ENCODE assay signal across 9 cellular contexts in genomic region chr12:69243099-69244084, GRCh38. TPM values are rescaled to one million over a fixed set of nuclear protein-coding genes. Genes with fewer than 3 reads are reported as not detected.
A peak's percentile ranks its signal among the peaks of the same experiment; 100 is the strongest.
DNase-seq lines count a peak whose midpoint lies in the region; ATAC-seq and TF ChIP-seq lines count a peak whose summit lies in the region.
"Had no signal": no experiment of that assay in that cellular context is flagged by ENCODE, and none has a peak within 500 bp of the region (broad histone marks: within the 10 kb centered on the region; RNA-seq: fewer than 3 reads in every experiment).

No MANE protein-coding gene starts in this region.

- ATAC-seq in DND-41 (ENCODE audit: insufficient read depth, low read depth) (no peak), GM19372 (IDR thresholded peaks at IDR 0.05; ENCODE audit: low read depth, unreplicated experiment) (peak; percentile 24), HG03135 (IDR thresholded peaks at IDR 0.05; ENCODE audit: unreplicated experiment) (peak; percentile 49)
- peak; percentile 14 to 18 for ATAC-seq in activated naive CD4-positive, alpha-beta T cell treated with anti-CD3 and anti-CD28 coated beads, Interleukin-2, amount 50 U/mL, for 72 hours

- BruUV-seq in Calu3 (replicated peaks; lab: Mats Ljungman, UMichigan), result no TSS peak

- no peaks in the 10 kb centered on the region for H3K27me3 ChIP-seq in DND-41 (ENCODE audit: insufficient read depth, low read length, poor library complexity)

- peaks cover 14 to 26% of the 10 kb centered on the region in 2 donors for H3K36me3 Mint-ChIP-seq in activated naive CD4-positive, alpha-beta T cell treated with anti-CD3 and anti-CD28 coated beads, Interleukin-2, amount 50 U/mL, for 72 hours
- peaks cover 26% of the 10 kb centered on the region for H3K36me3 Mint-ChIP-seq in Calu3 (ENCODE audit: insufficient read depth, unreplicated experiment)

- no peak overlapping the region; the same call in none of the 2 replicates for H3K9ac ChIP-seq in DND-41 (ENCODE audit: low read depth, low read length)

- peaks cover 51% of the 10 kb centered on the region for H3K4me1 ChIP-seq in DND-41 (ENCODE audit: insufficient read depth, low read length)

- no peaks in the 10 kb centered on the region for H3K9me3 Mint-ChIP-seq in activated naive CD4-positive, alpha-beta T cell treated with anti-CD3 and anti-CD28 coated beads, Interleukin-2, amount 50 U/mL, for 72 hours
- H3K9me3 Mint-ChIP-seq in Calu3 (ENCODE audit: low read depth, unreplicated experiment), result no peaks in the 10 kb centered on the region

- H2AFZ ChIP-seq in DND-41 (ENCODE audit: low read depth, low read length), result no peak overlapping the region

- H3K4me3 ChIP-seq in DND-41 (ENCODE audit: low read depth in 1 of 2, low read length in 2 of 2), result peak overlapping the region in 1 of 2 experiments; percentile 29; a peak in 1 of 4 replicates

- peaks cover 98% of the 10 kb centered on the region for H3K79me2 ChIP-seq in DND-41 (ENCODE audit: insufficient read depth, low read length)

- H4K20me1 ChIP-seq in DND-41 (ENCODE audit: insufficient read depth, low read length), result peaks cover 80% of the 10 kb centered on the region

- no peak for DNase-seq in DND-41
- no peak for DNase-seq in activated naive CD4-positive, alpha-beta T cell treated with anti-CD3 and anti-CD28 coated beads, Interleukin-2, amount 50 U/mL, for 72 hours (ENCODE audit: low spot score in 2 of 2)
- no peak for DNase-seq in NCI-H1417 treated with DMSO at 0.1 percent for 48 hours (lab: John Stamatoyannopoulos, UW)
- DNase-seq in Calu3, result no peak
- DNase-seq in stimulated activated naive CD4-positive, alpha-beta T cell (lab: John Stamatoyannopoulos, UW), result no peak
- no peak for DNase-seq in NCI-H446 treated with DMSO at 0.1 percent for 48 hours (lab: John Stamatoyannopoulos, UW)
- DNase-seq: SHP77 treated with DMSO at 0.1 percent for 48 hours had no signal

- H3K4me3 Mint-ChIP-seq in Calu3 (ENCODE audit: low read depth, unreplicated experiment), result no peak overlapping the region

- CTCF ChIA-PET in Calu3 (lab: Charles Lee), result interaction anchor here (1.1 kb wide), 1 partner anchor 89 kb away, joined by 4 read pairs; no protein-coding TSS in a partner anchor

- no peaks in the 10 kb centered on the region for H3K27me3 Mint-ChIP-seq in Calu3 (ENCODE audit: unreplicated experiment)

- H3K4me1 Mint-ChIP-seq in Calu3 (ENCODE audit: low read depth, unreplicated experiment), result peaks cover 27% of the 10 kb centered on the region

- intact Hi-C loops in Calu3 (cut with micrococcal nuclease; ENCODE audit: unreplicated experiment), result loop anchor here (10.0 kb wide), 1 partner anchor 379 kb away; no protein-coding TSS in a partner anchor

- peak overlapping the region; percentile 38; the same call in 1 of the 2 replicates for H3K27ac ChIP-seq in DND-41 (ENCODE audit: low read length)

- peak overlapping the region; percentile 96 for H3K4me2 ChIP-seq in DND-41 (ENCODE audit: insufficient read depth, low read length)

- TF ChIP-seq CTCF in DND-41 (IDR thresholded peaks at IDR 0.05; ENCODE audit: borderline replicate concordance, extremely low read depth, low read length, poor library complexity, severe bottlenecking) (no peak), Calu3 (IDR thresholded peaks at IDR 0.05; ENCODE audit: unreplicated experiment) (no peak)

- H3K27ac Mint-ChIP-seq in activated naive CD4-positive, alpha-beta T cell treated with anti-CD3 and anti-CD28 coated beads, Interleukin-2, amount 50 U/mL, for 72 hours, result peak overlapping the region in 1 of 2 donors; percentile 50
- H3K27ac Mint-ChIP-seq in Calu3 (ENCODE audit: unreplicated experiment), result no peak overlapping the region

- H3K9me3 ChIP-seq in DND-41 (ENCODE audit: insufficient read depth, low read length, severe bottlenecking), result no peaks in the 10 kb centered on the region

- H3K36me3 ChIP-seq in DND-41 (ENCODE audit: insufficient read depth, low read length), result peaks cover 41% of the 10 kb centered on the region

RNA-seq across cellular contexts. Expression of gene CPSF6, which starts 4.0 kb away (rescaled TPM):
- total RNA-seq in activated naive CD4-positive, alpha-beta T cell treated with anti-CD3 and anti-CD28 coated beads, Interleukin-2, amount 50 U/mL, for 72 hours, result 100 to 1,000 TPM in 1 of 2 donors, 10 to 100 TPM in 1; 62.5 to 104 TPM
- 114 and 136 TPM in 2 replicates for total RNA-seq in Calu3 (2022)
